ENCODE assay signal across 9 cellular contexts in the genomic region with DNA sequence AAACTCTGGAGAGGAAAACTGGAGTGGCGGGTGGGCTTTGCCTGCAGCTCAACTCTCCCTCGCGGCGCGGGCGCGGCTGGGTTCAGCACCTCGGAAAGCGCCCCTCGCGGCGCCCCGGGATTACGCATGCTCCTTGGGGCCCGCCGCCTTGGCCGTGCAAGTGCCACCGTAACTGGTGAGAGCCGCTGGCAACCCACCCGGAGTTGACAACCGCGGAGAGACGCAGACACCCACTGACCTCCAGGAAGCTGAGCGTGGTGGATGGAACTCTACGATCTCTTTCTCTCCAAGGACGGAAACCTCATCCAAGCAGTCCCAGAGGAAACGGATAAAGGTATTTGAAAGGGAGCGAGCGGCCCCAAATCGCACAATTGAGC. TPM values are rescaled to one million over a fixed set of nuclear protein-coding genes. Genes with fewer than 3 reads are reported as not detected.
A peak's percentile ranks its signal among the peaks of the same experiment; 100 is the strongest.
DNase-seq lines count a peak whose midpoint lies in the region; TF ChIP-seq lines count a peak whose summit lies in the region.
"Had no signal": no experiment of that assay in that cellular context is flagged by ENCODE, and none has a peak within 500 bp of the region (broad histone marks: within the 10 kb centered on the region; RNA-seq: fewer than 3 reads in every experiment).

No MANE protein-coding gene starts in this region.

- H3K36me3 Mint-ChIP-seq in nephron progenitor cell (ENCODE audit: low read depth) (no peaks in the 10 kb centered on the region), type B pancreatic cell (no peaks in the 10 kb centered on the region)
- H3K36me3 Mint-ChIP-seq: activated naive CD8-positive, alpha-beta T cell had no signal

- DNase-seq in DMS 273 (lab: John Stamatoyannopoulos, UW; ENCODE audit: unreplicated experiment) (peak; percentile 80), DMS 273 treated with DMSO at 0.1 percent for 48 hours (lab: John Stamatoyannopoulos, UW) (no peak), M059J (ENCODE audit: low read depth) (peak; percentile 59), fibroblast of peridontal ligament (ENCODE audit: extremely low read depth) (peak; percentile 55), nephron progenitor cell (peak; percentile 96), type B pancreatic cell (ENCODE audit: extremely low spot score, unreplicated experiment) (peak; percentile 90), middle frontal gyrus (ENCODE audit: extremely low spot score, low spot score) (no peak)
- DNase-seq in activated CD8-positive, alpha-beta memory T cell treated with anti-CD3 and anti-CD28 coated beads, Interleukin-2, amount 50 U/mL, for 48 hours = peak; percentile 82

- H3K4me1 Mint-ChIP-seq in nephron progenitor cell (peaks cover 5% of the 10 kb centered on the region), type B pancreatic cell (ENCODE audit: unreplicated experiment) (peaks cover 5% of the 10 kb centered on the region)

- peak overlapping the region; percentile 81 for H3K4me3 Mint-ChIP-seq in nephron progenitor cell
- peak overlapping the region; percentile 86 for H3K4me3 Mint-ChIP-seq in type B pancreatic cell
- H3K4me3 Mint-ChIP-seq: activated naive CD8-positive, alpha-beta T cell had no signal

- H3K27ac Mint-ChIP-seq in nephron progenitor cell = no peak overlapping the region
- no peak overlapping the region for H3K27ac Mint-ChIP-seq in type B pancreatic cell
- H3K27ac Mint-ChIP-seq: activated naive CD8-positive, alpha-beta T cell had no signal

- H3K27me3 Mint-ChIP-seq in nephron progenitor cell (ENCODE audit: low read depth, poor library complexity) (peaks cover 46% of the 10 kb centered on the region), type B pancreatic cell (peaks cover 29% of the 10 kb centered on the region)

- TF ChIP-seq CTCF in nephron progenitor cell (IDR thresholded peaks at IDR 0.05) = no peak
- TF ChIP-seq CTCF in type B pancreatic cell (conservative IDR thresholded peaks at IDR 0.05) = peak; percentile 65

- no peaks in the 10 kb centered on the region for H3K9me3 Mint-ChIP-seq in nephron progenitor cell
- no peaks in the 10 kb centered on the region for H3K9me3 Mint-ChIP-seq in type B pancreatic cell

RNA-seq across cellular contexts. Expression of a gene that starts 0.2 kb away (rescaled TPM):
- not detected in 2 replicates for total RNA-seq in M059J (2014; rRNA removed; shearing (Covaris generic))
- total RNA-seq in type B pancreatic cell (ENCODE audit: low replicate concordance) = 0.31 TPM in 1 of 2 replicates, not detected in the other

RNA-seq across cellular contexts. Expression of a gene that starts 44.2 kb away (rescaled TPM):
- total RNA-seq in M059J (2014; rRNA removed; shearing (Covaris generic)) = 13.5 and 16.7 TPM in 2 replicates
- total RNA-seq in type B pancreatic cell (ENCODE audit: low replicate concordance) = 1.5 and 32.1 TPM in 2 replicates

RNA-seq across cellular contexts. Expression of a gene that starts 48.5 kb away (rescaled TPM):
- not detected in 2 replicates for total RNA-seq in M059J (2014; rRNA removed; shearing (Covaris generic))
- total RNA-seq in type B pancreatic cell (ENCODE audit: low replicate concordance) = 0.62 and 2.1 TPM in 2 replicates

Comparison
In these comparisons a context has a peak if more than half of its experiments do, and no peak if none do; other contexts are left out.
1. DNase-seq: peak in DMS 273 (single experiment), M059J (single experiment), activated CD8-positive, alpha-beta memory T cell treated with anti-CD3 and anti-CD28 coated beads, Interleukin-2, amount 50 U/mL, for 48 hours (single experiment), fibroblast of peridontal ligament (single experiment), nephron progenitor cell (single experiment) and type B pancreatic cell (single experiment); none in DMS 273 treated with DMSO at 0.1 percent for 48 hours (single experiment) and middle frontal gyrus (single experiment).